In the genomic region with DNA sequence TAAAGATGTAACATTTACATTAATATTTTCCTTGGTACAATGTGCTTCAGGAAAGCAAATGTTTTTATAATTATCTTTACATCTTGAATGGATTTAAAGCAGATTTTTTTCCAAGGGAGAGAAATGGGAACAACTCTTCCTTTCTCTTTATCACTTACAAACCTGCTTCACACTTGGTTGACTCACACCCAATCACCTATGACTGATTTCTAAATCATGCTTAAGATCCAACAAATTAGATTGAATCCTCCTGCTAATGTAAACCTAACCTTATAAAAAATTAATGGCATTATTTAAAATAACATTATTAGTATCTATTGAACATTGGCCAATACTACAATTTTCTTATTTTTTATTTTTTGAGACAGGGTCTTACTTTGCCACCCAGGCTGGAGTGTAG, we compare ENCODE assay signal across 2 cellular contexts.
TF ChIP-seq lines count a peak whose summit lies in the region.

No MANE protein-coding gene starts in this region.

TF ChIP-seq in IMR-90, 13 proteins besides CTCF, POLR2A, EP300 and RAD21 (continued from another document):
- TF ChIP-seq, protein P1, sequence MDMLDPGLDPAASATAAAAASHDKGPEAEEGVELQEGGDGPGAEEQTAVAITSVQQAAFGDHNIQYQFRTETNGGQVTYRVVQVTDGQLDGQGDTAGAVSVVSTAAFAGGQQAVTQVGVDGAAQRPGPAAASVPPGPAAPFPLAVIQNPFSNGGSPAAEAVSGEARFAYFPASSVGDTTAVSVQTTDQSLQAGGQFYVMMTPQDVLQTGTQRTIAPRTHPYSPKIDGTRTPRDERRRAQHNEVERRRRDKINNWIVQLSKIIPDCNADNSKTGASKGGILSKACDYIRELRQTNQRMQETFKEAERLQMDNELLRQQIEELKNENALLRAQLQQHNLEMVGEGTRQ (IDR thresholded peaks at IDR 0.05; ENCODE audit: low read depth, low read length) = no peak
- TF ChIP-seq RCOR1 (IDR thresholded peaks at IDR 0.05; ENCODE audit: insufficient replicate concordance, low read length) (no peak), CEBPB (IDR thresholded peaks at IDR 0.05; ENCODE audit: low read depth, low read length) (no peak), MXI1 (IDR thresholded peaks at IDR 0.05; ENCODE audit: borderline replicate concordance, low read depth, low read length) (no peak), BHLHE40 (IDR thresholded peaks at IDR 0.05; ENCODE audit: low read depth, low read length) (no peak), NFE2L2 (IDR thresholded peaks at IDR 0.05; ENCODE audit: low read depth, low read length) (no peak), MAFK (IDR thresholded peaks at IDR 0.05; ENCODE audit: low read depth, low read length) (no peak), CHD1 (IDR thresholded peaks at IDR 0.05; ENCODE audit: low read depth, low read length) (no peak)
- TF ChIP-seq, protein P2, sequence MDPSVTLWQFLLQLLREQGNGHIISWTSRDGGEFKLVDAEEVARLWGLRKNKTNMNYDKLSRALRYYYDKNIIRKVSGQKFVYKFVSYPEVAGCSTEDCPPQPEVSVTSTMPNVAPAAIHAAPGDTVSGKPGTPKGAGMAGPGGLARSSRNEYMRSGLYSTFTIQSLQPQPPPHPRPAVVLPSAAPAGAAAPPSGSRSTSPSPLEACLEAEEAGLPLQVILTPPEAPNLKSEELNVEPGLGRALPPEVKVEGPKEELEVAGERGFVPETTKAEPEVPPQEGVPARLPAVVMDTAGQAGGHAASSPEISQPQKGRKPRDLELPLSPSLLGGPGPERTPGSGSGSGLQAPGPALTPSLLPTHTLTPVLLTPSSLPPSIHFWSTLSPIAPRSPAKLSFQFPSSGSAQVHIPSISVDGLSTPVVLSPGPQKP (IDR thresholded peaks at IDR 0.05; ENCODE audit: borderline replicate concordance, low read depth, low read length) = no peak

TF ChIP-seq in GM23338, 12 proteins besides CTCF, POLR2A, EP300 and RAD21 (continued from another document):
- TF ChIP-seq, protein P3, sequence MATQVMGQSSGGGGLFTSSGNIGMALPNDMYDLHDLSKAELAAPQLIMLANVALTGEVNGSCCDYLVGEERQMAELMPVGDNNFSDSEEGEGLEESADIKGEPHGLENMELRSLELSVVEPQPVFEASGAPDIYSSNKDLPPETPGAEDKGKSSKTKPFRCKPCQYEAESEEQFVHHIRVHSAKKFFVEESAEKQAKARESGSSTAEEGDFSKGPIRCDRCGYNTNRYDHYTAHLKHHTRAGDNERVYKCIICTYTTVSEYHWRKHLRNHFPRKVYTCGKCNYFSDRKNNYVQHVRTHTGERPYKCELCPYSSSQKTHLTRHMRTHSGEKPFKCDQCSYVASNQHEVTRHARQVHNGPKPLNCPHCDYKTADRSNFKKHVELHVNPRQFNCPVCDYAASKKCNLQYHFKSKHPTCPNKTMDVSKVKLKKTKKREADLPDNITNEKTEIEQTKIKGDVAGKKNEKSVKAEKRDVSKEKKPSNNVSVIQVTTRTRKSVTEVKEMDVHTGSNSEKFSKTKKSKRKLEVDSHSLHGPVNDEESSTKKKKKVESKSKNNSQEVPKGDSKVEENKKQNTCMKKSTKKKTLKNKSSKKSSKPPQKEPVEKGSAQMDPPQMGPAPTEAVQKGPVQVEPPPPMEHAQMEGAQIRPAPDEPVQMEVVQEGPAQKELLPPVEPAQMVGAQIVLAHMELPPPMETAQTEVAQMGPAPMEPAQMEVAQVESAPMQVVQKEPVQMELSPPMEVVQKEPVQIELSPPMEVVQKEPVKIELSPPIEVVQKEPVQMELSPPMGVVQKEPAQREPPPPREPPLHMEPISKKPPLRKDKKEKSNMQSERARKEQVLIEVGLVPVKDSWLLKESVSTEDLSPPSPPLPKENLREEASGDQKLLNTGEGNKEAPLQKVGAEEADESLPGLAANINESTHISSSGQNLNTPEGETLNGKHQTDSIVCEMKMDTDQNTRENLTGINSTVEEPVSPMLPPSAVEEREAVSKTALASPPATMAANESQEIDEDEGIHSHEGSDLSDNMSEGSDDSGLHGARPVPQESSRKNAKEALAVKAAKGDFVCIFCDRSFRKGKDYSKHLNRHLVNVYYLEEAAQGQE (IDR thresholded peaks at IDR 0.05; ENCODE audit: unreplicated experiment) = no peak
- TF ChIP-seq EZH2phosphoT487 (IDR thresholded peaks at IDR 0.05; ENCODE audit: unreplicated experiment) = no peak
- TF ChIP-seq NANOG (IDR thresholded peaks at IDR 0.05; ENCODE audit: borderline replicate concordance) = no peak
- TF ChIP-seq, protein P4, sequence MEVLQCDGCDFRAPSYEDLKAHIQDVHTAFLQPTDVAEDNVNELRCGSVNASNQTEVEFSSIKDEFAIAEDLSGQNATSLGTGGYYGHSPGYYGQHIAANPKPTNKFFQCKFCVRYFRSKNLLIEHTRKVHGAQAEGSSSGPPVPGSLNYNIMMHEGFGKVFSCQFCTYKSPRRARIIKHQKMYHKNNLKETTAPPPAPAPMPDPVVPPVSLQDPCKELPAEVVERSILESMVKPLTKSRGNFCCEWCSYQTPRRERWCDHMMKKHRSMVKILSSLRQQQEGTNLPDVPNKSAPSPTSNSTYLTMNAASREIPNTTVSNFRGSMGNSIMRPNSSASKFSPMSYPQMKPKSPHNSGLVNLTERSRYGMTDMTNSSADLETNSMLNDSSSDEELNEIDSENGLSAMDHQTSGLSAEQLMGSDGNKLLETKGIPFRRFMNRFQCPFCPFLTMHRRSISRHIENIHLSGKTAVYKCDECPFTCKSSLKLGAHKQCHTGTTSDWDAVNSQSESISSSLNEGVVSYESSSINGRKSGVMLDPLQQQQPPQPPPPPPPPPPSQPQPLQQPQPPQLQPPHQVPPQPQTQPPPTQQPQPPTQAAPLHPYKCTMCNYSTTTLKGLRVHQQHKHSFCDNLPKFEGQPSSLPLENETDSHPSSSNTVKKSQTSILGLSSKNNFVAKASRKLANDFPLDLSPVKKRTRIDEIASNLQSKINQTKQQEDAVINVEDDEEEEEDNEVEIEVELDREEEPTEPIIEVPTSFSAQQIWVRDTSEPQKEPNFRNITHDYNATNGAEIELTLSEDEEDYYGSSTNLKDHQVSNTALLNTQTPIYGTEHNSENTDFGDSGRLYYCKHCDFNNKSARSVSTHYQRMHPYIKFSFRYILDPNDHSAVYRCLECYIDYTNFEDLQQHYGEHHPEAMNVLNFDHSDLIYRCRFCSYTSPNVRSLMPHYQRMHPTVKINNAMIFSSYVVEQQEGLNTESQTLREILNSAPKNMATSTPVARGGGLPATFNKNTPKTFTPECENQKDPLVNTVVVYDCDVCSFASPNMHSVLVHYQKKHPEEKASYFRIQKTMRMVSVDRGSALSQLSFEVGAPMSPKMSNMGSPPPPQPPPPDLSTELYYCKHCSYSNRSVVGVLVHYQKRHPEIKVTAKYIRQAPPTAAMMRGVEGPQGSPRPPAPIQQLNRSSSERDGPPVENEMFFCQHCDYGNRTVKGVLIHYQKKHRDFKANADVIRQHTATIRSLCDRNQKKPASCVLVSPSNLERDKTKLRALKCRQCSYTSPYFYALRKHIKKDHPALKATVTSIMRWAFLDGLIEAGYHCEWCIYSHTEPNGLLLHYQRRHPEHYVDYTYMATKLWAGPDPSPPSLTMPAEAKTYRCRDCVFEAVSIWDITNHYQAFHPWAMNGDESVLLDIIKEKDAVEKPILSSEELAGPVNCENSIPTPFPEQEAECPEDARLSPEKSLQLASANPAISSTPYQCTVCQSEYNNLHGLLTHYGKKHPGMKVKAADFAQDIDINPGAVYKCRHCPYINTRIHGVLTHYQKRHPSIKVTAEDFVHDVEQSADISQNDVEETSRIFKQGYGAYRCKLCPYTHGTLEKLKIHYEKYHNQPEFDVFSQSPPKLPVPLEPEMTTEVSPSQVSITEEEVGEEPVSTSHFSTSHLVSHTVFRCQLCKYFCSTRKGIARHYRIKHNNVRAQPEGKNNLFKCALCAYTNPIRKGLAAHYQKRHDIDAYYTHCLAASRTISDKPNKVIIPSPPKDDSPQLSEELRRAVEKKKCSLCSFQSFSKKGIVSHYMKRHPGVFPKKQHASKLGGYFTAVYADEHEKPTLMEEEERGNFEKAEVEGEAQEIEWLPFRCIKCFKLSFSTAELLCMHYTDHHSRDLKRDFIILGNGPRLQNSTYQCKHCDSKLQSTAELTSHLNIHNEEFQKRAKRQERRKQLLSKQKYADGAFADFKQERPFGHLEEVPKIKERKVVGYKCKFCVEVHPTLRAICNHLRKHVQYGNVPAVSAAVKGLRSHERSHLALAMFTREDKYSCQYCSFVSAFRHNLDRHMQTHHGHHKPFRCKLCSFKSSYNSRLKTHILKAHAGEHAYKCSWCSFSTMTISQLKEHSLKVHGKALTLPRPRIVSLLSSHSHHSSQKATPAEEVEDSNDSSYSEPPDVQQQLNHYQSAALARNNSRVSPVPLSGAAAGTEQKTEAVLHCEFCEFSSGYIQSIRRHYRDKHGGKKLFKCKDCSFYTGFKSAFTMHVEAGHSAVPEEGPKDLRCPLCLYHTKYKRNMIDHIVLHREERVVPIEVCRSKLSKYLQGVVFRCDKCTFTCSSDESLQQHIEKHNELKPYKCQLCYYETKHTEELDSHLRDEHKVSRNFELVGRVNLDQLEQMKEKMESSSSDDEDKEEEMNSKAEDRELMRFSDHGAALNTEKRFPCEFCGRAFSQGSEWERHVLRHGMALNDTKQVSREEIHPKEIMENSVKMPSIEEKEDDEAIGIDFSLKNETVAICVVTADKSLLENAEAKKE (CRISPR knock-in tag; IDR thresholded peaks at IDR 0.05) = no peak
- TF ChIP-seq ZNF331 (CRISPR knock-in tag; IDR thresholded peaks at IDR 0.05; ENCODE audit: low read depth) = no peak
- no peak for TF ChIP-seq POLR2AphosphoS5 (IDR thresholded peaks at IDR 0.05; ENCODE audit: low read depth)
- TF ChIP-seq, protein P5, sequence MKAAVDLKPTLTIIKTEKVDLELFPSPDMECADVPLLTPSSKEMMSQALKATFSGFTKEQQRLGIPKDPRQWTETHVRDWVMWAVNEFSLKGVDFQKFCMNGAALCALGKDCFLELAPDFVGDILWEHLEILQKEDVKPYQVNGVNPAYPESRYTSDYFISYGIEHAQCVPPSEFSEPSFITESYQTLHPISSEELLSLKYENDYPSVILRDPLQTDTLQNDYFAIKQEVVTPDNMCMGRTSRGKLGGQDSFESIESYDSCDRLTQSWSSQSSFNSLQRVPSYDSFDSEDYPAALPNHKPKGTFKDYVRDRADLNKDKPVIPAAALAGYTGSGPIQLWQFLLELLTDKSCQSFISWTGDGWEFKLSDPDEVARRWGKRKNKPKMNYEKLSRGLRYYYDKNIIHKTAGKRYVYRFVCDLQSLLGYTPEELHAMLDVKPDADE (IDR thresholded peaks at IDR 0.05) = no peak
- TF ChIP-seq STAT1 (IDR thresholded peaks at IDR 0.05; ENCODE audit: unreplicated experiment) = no peak
- no peak for TF ChIP-seq JUNB (IDR thresholded peaks at IDR 0.05; ENCODE audit: unreplicated experiment)
